10 cellular contexts compared by ENCODE assay signal in genomic region chr11:68150029-68150428, GRCh38. TPM values are rescaled to one million over a fixed set of nuclear protein-coding genes. Genes with fewer than 3 reads are reported as not detected.
DNase-seq lines count a peak whose midpoint lies in the region; ATAC-seq and TF ChIP-seq lines count a peak whose summit lies in the region.
"Had no signal": no experiment of that assay in that cellular context is flagged by ENCODE, and none has a peak within 500 bp of the region (broad histone marks: within the 10 kb centered on the region; RNA-seq: fewer than 3 reads in every experiment).

No MANE protein-coding gene starts in this region.

- H3K79me2 ChIP-seq in PC-9 (ENCODE audit: low read depth) (no peaks in the 10 kb centered on the region), trophoblast cell (ENCODE audit: control insufficient read depth, insufficient read depth, low read length, poor library complexity) (no peaks in the 10 kb centered on the region), neural progenitor cell (ENCODE audit: low read depth) (no peaks in the 10 kb centered on the region)

- POLR2A ChIA-PET in PC-9 (lab: Charles Lee; ENCODE audit: unreplicated experiment) = interaction anchor here (0.5 to 0.8 kb wide), 4 partner anchors 22 to 107 kb away, joined by 6 to 10 read pairs (median 9); no protein-coding TSS in a partner anchor

- peaks cover 2% of the 10 kb centered on the region for H3K9me3 Mint-ChIP-seq in neural progenitor cell
- H3K9me3 Mint-ChIP-seq: naive thymus-derived CD8-positive, alpha-beta T cell had no signal

- H4K20me1 ChIP-seq in PC-9 (ENCODE audit: insufficient read depth) (no peaks in the 10 kb centered on the region), neural progenitor cell (ENCODE audit: low read depth) (no peaks in the 10 kb centered on the region)

- no peaks in the 10 kb centered on the region for H3K36me3 ChIP-seq in PC-9 (ENCODE audit: low read depth)
- H3K36me3 ChIP-seq in trophoblast cell (ENCODE audit: control insufficient read depth in 1 of 2, insufficient read depth in 2 of 2, low read length in 2 of 2) = no peaks in the 10 kb centered on the region
- no peaks in the 10 kb centered on the region for H3K36me3 ChIP-seq in neural progenitor cell

- H3K4me1 ChIP-seq in PC-9 (replicated peaks; ENCODE audit: insufficient read depth) = peaks cover 62% of the 10 kb centered on the region
- no peaks in the 10 kb centered on the region for H3K4me1 ChIP-seq in trophoblast cell (ENCODE audit: control insufficient read depth in 1 of 2, insufficient read depth in 2 of 2, low read length in 2 of 2)
- no peaks in the 10 kb centered on the region for H3K4me1 ChIP-seq in neural progenitor cell

- H3K9me3 ChIP-seq in PC-9 (ENCODE audit: insufficient read depth, low read depth) (no peaks in the 10 kb centered on the region), trophoblast cell (ENCODE audit: insufficient read depth, low read depth, low read length) (peaks cover 2% of the 10 kb centered on the region), neural progenitor cell (ENCODE audit: low read depth) (no peaks in the 10 kb centered on the region)
- H3K9me3 ChIP-seq: spleen had no signal

- no peak overlapping the region for H3K4ac ChIP-seq in trophoblast cell (ENCODE audit: low read depth, low read length)

- TF ChIP-seq POLR2A in erythroblast (IDR thresholded peaks at IDR 0.05; ENCODE audit: low read length) = no peak

- no peak overlapping the region for H4K12ac ChIP-seq in trophoblast cell (ENCODE audit: low read depth, low read length)

- ATAC-seq in HG02938 (IDR thresholded peaks at IDR 0.05; ENCODE audit: unreplicated experiment) = no peak
- ATAC-seq: naive thymus-derived CD8-positive, alpha-beta T cell had no signal

- CTCF ChIA-PET in PC-9 (lab: Charles Lee) = no interaction called here

- no peak overlapping the region for H3K4me3 Mint-ChIP-seq in neural progenitor cell
- H3K4me3 Mint-ChIP-seq: naive thymus-derived CD8-positive, alpha-beta T cell had no signal

- H3K27ac ChIP-seq in PC-9 (peak overlapping the region; percentile 59), trophoblast cell (ENCODE audit: low read depth, low read length) (no peak overlapping the region), neural progenitor cell (no peak overlapping the region)

- H3K27ac Mint-ChIP-seq in neural progenitor cell = no peak overlapping the region

- peaks cover 9% of the 10 kb centered on the region for H3K27me3 Mint-ChIP-seq in neural progenitor cell (ENCODE audit: insufficient read depth, low read depth)
- H3K27me3 Mint-ChIP-seq: naive thymus-derived CD8-positive, alpha-beta T cell had no signal

- peaks cover 25% of the 10 kb centered on the region for H3K4me1 Mint-ChIP-seq in neural progenitor cell

- no CpG with 5 or more reads among the region's 7 CpGs for WGBS in trophoblast cell (ENCODE audit: extremely low coverage, insufficient coverage, insufficient read length)

- intact Hi-C loops in PC-9 (cut with micrococcal nuclease; ENCODE audit: unreplicated experiment) = loop anchor here (10.0 kb wide), 1 partner anchor 45 kb away; no protein-coding TSS in a partner anchor

- H3K9ac ChIP-seq in trophoblast cell (ENCODE audit: low read length) = no peak overlapping the region
- no peak overlapping the region for H3K9ac ChIP-seq in neural progenitor cell

- H3K18ac ChIP-seq in trophoblast cell (ENCODE audit: low read length) = no peak overlapping the region

- no peak overlapping the region for H2BK5ac ChIP-seq in trophoblast cell (ENCODE audit: low read depth, low read length, poor library complexity)

- no peaks in the 10 kb centered on the region for H3K9me2 ChIP-seq in PC-9 (ENCODE audit: insufficient read depth)

- peaks cover 7% of the 10 kb centered on the region for H3K36me3 Mint-ChIP-seq in neural progenitor cell

- no peak overlapping the region for H2BK120ac ChIP-seq in trophoblast cell (ENCODE audit: insufficient read depth, low read length, poor library complexity)

- no peak for TF ChIP-seq CTCF in PC-9 (conservative IDR thresholded peaks at IDR 0.05)
- no peak for TF ChIP-seq CTCF in neural progenitor cell (IDR thresholded peaks at IDR 0.05)

- no peak overlapping the region for H4K91ac ChIP-seq in trophoblast cell (ENCODE audit: low read depth, low read length)

- DNase-seq in HT1080 (ENCODE audit: low read depth) (peak; percentile 59), PC-9 (peak; percentile 96 to 99), erythroblast (lab: John Stamatoyannopoulos, UW) (peak; percentile 27 to 42), trophoblast cell (peak; percentile 90 to 92), NCI-H1105 (lab: John Stamatoyannopoulos, UW) (no peak), neural progenitor cell (ENCODE audit: low spot score) (no peak)
- DNase-seq: naive thymus-derived CD8-positive, alpha-beta T cell; spleen; T-helper 9 cell had no signal

- H2AK5ac ChIP-seq in trophoblast cell (ENCODE audit: low read length) = no peak overlapping the region

- no peaks in the 10 kb centered on the region for H3K79me1 ChIP-seq in trophoblast cell (ENCODE audit: low read length)

- no peak overlapping the region for H3K14ac ChIP-seq in trophoblast cell (ENCODE audit: low read length)

- no peak overlapping the region for H3K23ac ChIP-seq in trophoblast cell (ENCODE audit: low read length)

- H2AFZ ChIP-seq in PC-9 = no peak overlapping the region
- H2AFZ ChIP-seq in trophoblast cell (ENCODE audit: insufficient read depth, low read length, poor library complexity) = no peak overlapping the region
- no peak overlapping the region for H2AFZ ChIP-seq in neural progenitor cell (replicated peaks)

- BruUV-seq in PC-9 (replicated peaks; lab: Mats Ljungman, UMichigan) = no TSS peak

- H2BK12ac ChIP-seq in trophoblast cell (ENCODE audit: low read length) = no peak overlapping the region

- no peak overlapping the region for H3K4me3 ChIP-seq in PC-9
- no peak overlapping the region for H3K4me3 ChIP-seq in trophoblast cell (ENCODE audit: low read depth, low read length)
- no peak overlapping the region for H3K4me3 ChIP-seq in neural progenitor cell
- H3K4me3 ChIP-seq: spleen had no signal

- H3F3A ChIP-seq in PC-9 (ENCODE audit: insufficient read depth, low read depth) (peaks cover 53% of the 10 kb centered on the region), neural progenitor cell (ENCODE audit: low read depth) (no peaks in the 10 kb centered on the region)

- H3K4me2 ChIP-seq in PC-9 (peak overlapping the region; percentile 49), trophoblast cell (ENCODE audit: low read length) (no peak overlapping the region), neural progenitor cell (no peak overlapping the region)

- H3K27me3 ChIP-seq in PC-9 (ENCODE audit: insufficient read depth, low read depth) (no peaks in the 10 kb centered on the region), trophoblast cell (ENCODE audit: insufficient read depth, low read length) (no peaks in the 10 kb centered on the region), neural progenitor cell (no peaks in the 10 kb centered on the region)
- H3K27me3 ChIP-seq: spleen had no signal

- no peak overlapping the region for H4K8ac ChIP-seq in trophoblast cell (ENCODE audit: low read depth, low read length)

RNA-seq across cellular contexts. Expression of gene CHKA, which starts 28.8 kb away (rescaled TPM):
- 10.0 and 17.4 TPM in 2 replicates for total RNA-seq in HT1080 (2014; rRNA removed; shearing (Covaris generic))
- 5.5 and 5.6 TPM in 2 replicates for polyA plus RNA-seq in HT1080 (2015; cell fraction: cytosol; rRNA removed)
- polyA plus RNA-seq in HT1080 (2015; cell fraction: nucleus; rRNA removed) = 19.6 and 24.2 TPM in 2 replicates
- total RNA-seq in PC-9 (2021) = 84.2 and 90.5 TPM in 2 replicates
- polyA plus RNA-seq in trophoblast cell (2013) = 26.7 TPM in 2 replicates
- total RNA-seq in neural progenitor cell (ENCODE audit: low replicate concordance) = 33.9 and 36.8 TPM in 2 replicates

Comparison
In these comparisons a context has a peak if more than half of its experiments do, and no peak if none do; other contexts are left out.
1. DNase-seq: peak in HT1080 (single experiment), PC-9 (2 of 2), erythroblast (2 of 2) and trophoblast cell (2 of 2); none in NCI-H1105 (single experiment) and neural progenitor cell (single experiment).